ENCODE assay signal across 11 cellular contexts in genomic region chr2:25377822-25378421, GRCh38. TPM values are rescaled to one million over a fixed set of nuclear protein-coding genes. Genes with fewer than 3 reads are reported as not detected.
DNase-seq lines count a peak whose midpoint lies in the region; ATAC-seq, FAIRE-seq and TF ChIP-seq lines count a peak whose summit lies in the region.
"Had no signal": no experiment of that assay in that cellular context is flagged by ENCODE, and none has a peak within 500 bp of the region (broad histone marks: within the 10 kb centered on the region; RNA-seq: fewer than 3 reads in every experiment).

No MANE protein-coding gene starts in this region.

- peak overlapping the region; percentile 71 for H3K4me2 ChIP-seq in keratinocyte (ENCODE audit: control insufficient read depth, extremely low read depth, insufficient read depth, low read depth, low read length)

- peak overlapping the region; percentile 78 to 82 for H3K4me3 Mint-ChIP-seq in activated T-cell treated with anti-CD3 and anti-CD28 coated beads, Interleukin-2, amount 50 U/mL, for 72 hours
- H3K4me3 Mint-ChIP-seq in activated CD8-positive, alpha-beta T cell treated with anti-CD3 and anti-CD28 coated beads, Interleukin-2, amount 10 ng/mL, durations not matched to agents 7 days and 5 days, result peak overlapping the region; percentile 71

- dilution Hi-C loops in keratinocyte (cut with MboI; ENCODE audit: extremely low pct_ligation_motif_present, low sequenced_read_pairs), result no loop called here

- peaks cover 42% of the 10 kb centered on the region for H3K4me1 Mint-ChIP-seq in activated T-cell treated with anti-CD3 and anti-CD28 coated beads, Interleukin-2, amount 50 U/mL, for 72 hours (ENCODE audit: low read depth)
- H3K4me1 Mint-ChIP-seq in activated CD8-positive, alpha-beta T cell treated with anti-CD3 and anti-CD28 coated beads, Interleukin-2, amount 10 ng/mL, durations not matched to agents 7 days and 5 days (ENCODE audit: low read depth), result peaks cover 40% of the 10 kb centered on the region

- intact Hi-C loops in testis (cut with DNase I; ENCODE audit: low total_unique reads), result no loop called here

- TF ChIP-seq POLR2A in testis (IDR thresholded peaks at IDR 0.05), result no peak

- no peak for FAIRE-seq in keratinocyte (lab: Jason Lieb, UNC)

- H3K4me3 ChIP-seq in keratinocyte (ENCODE audit: control insufficient read depth in 2 of 3, extremely low read depth in 1 of 3, insufficient read depth in 2 of 3, low read depth in 1 of 3, low read length in 3 of 3), result peak overlapping the region in 2 of 3 experiments; percentile 36 to 50
- no peak overlapping the region for H3K4me3 ChIP-seq in testis

- no peaks in the 10 kb centered on the region for H3K9me3 Mint-ChIP-seq in activated T-cell treated with anti-CD3 and anti-CD28 coated beads, Interleukin-2, amount 50 U/mL, for 72 hours
- no peaks in the 10 kb centered on the region for H3K9me3 Mint-ChIP-seq in activated CD8-positive, alpha-beta T cell treated with anti-CD3 and anti-CD28 coated beads, Interleukin-2, amount 10 ng/mL, durations not matched to agents 7 days and 5 days (ENCODE audit: insufficient read depth)

- H4K20me1 ChIP-seq in keratinocyte (ENCODE audit: control insufficient read depth, extremely low read depth, insufficient read depth, low read length), result no peaks in the 10 kb centered on the region

- peak overlapping the region; percentile 74 for H3K9ac ChIP-seq in keratinocyte (ENCODE audit: control insufficient read depth, extremely low read depth, insufficient read depth, low read length)

- no peak for ATAC-seq in activated T-cell treated with anti-CD3 and anti-CD28 coated beads, Interleukin-2, amount 50 U/mL, for 72 hours (replicated peaks in 1 of 2)
- ATAC-seq in activated CD8-positive, alpha-beta T cell treated with anti-CD3 and anti-CD28 coated beads, Interleukin-2, amount 10 ng/mL, durations not matched to agents 7 days and 5 days, result no peak
- no peak for ATAC-seq in GM19395 (IDR thresholded peaks at IDR 0.05; ENCODE audit: unreplicated experiment)

- no peaks in the 10 kb centered on the region for H3K36me3 ChIP-seq in keratinocyte (ENCODE audit: control insufficient read depth in 2 of 2, extremely low read depth in 1 of 2, insufficient read depth in 2 of 2, low read length in 2 of 2)
- no peaks in the 10 kb centered on the region for H3K36me3 ChIP-seq in testis (ENCODE audit: low read depth, missing control alignments)
- H3K36me3 ChIP-seq: vagina had no signal

- peaks cover 0 to 2% of the 10 kb centered on the region in 2 donors for H3K36me3 Mint-ChIP-seq in activated T-cell treated with anti-CD3 and anti-CD28 coated beads, Interleukin-2, amount 50 U/mL, for 72 hours (ENCODE audit: insufficient read depth in 2 of 2)
- H3K36me3 Mint-ChIP-seq in activated CD8-positive, alpha-beta T cell treated with anti-CD3 and anti-CD28 coated beads, Interleukin-2, amount 10 ng/mL, durations not matched to agents 7 days and 5 days (ENCODE audit: low read depth), result peaks cover 6% of the 10 kb centered on the region

- 69 to 77% methylated on average over 22 of the region's 22 CpGs for WGBS in testis, 2 donors

- DNase-seq in activated T-cell treated with anti-CD3 and anti-CD28 coated beads, Interleukin-2, amount 50 U/mL, for 72 hours, result no peak
- no peak for DNase-seq in activated T-cell treated with anti-CD3 and anti-CD28 coated beads for 4 hours
- DNase-seq in activated CD8-positive, alpha-beta T cell treated with anti-CD3 and anti-CD28 coated beads, Interleukin-2, amount 10 ng/mL, durations not matched to agents 7 days and 5 days, result no peak
- no peak for DNase-seq in keratinocyte (ENCODE audit: low read depth, low spot score)
- DNase-seq in testis, result peak; percentile 14
- DNase-seq in NCI-H187 treated with DMSO at 0.1 percent for 48 hours (lab: John Stamatoyannopoulos, UW), result no peak
- DNase-seq in NCI-H524 treated with DMSO at 0.1 percent for 48 hours (lab: John Stamatoyannopoulos, UW), result no peak
- DNase-seq: SIG-M5 had no signal

- no peaks in the 10 kb centered on the region for H3K9me1 ChIP-seq in keratinocyte (ENCODE audit: control insufficient read depth, extremely low read depth, insufficient read depth, low read length)

- peaks cover 36% of the 10 kb centered on the region for H3K4me1 ChIP-seq in keratinocyte (ENCODE audit: control insufficient read depth, extremely low read depth, insufficient read depth, low read length)
- peaks cover 19% of the 10 kb centered on the region for H3K4me1 ChIP-seq in testis

- no peaks in the 10 kb centered on the region for H3K27me3 Mint-ChIP-seq in activated T-cell treated with anti-CD3 and anti-CD28 coated beads, Interleukin-2, amount 50 U/mL, for 72 hours (ENCODE audit: low read depth)
- H3K27me3 Mint-ChIP-seq in activated CD8-positive, alpha-beta T cell treated with anti-CD3 and anti-CD28 coated beads, Interleukin-2, amount 10 ng/mL, durations not matched to agents 7 days and 5 days (ENCODE audit: low read depth), result no peaks in the 10 kb centered on the region

- TF ChIP-seq CTCF in keratinocyte (optimal IDR thresholded peaks at IDR 0.05 in 1 of 3, IDR thresholded peaks at IDR 0.05 in 1 of 3, conservative IDR thresholded peaks at IDR 0.05 in 1 of 3; ENCODE audit: extremely low read depth in 1 of 3, insufficient read depth in 2 of 3, low read length in 3 of 3) (no peak), testis (IDR thresholded peaks at IDR 0.05) (no peak)

- H3K79me2 ChIP-seq in keratinocyte (ENCODE audit: control insufficient read depth, insufficient read depth, low read length), result no peaks in the 10 kb centered on the region

- H3K27ac ChIP-seq in keratinocyte (ENCODE audit: control insufficient read depth, insufficient read depth, low read length), result peak overlapping the region; percentile 91
- no peak overlapping the region for H3K27ac ChIP-seq in testis

- H3K9me3 ChIP-seq in keratinocyte (ENCODE audit: control insufficient read depth, low read depth, low read length) (peaks cover 5% of the 10 kb centered on the region), testis (no peaks in the 10 kb centered on the region)
- H3K9me3 ChIP-seq: psoas muscle, vagina had no signal

- peak overlapping the region; percentile 78 for H3K27ac Mint-ChIP-seq in activated T-cell treated with anti-CD3 and anti-CD28 coated beads, Interleukin-2, amount 50 U/mL, for 72 hours
- H3K27ac Mint-ChIP-seq in activated CD8-positive, alpha-beta T cell treated with anti-CD3 and anti-CD28 coated beads, Interleukin-2, amount 10 ng/mL, durations not matched to agents 7 days and 5 days, result peak overlapping the region; percentile 97

- H3K27me3 ChIP-seq in keratinocyte (ENCODE audit: control insufficient read depth, extremely low read depth, insufficient read depth, low read length) (no peaks in the 10 kb centered on the region), testis (no peaks in the 10 kb centered on the region)
- H3K27me3 ChIP-seq: vagina had no signal

- POLR2A ChIA-PET in activated CD8-positive, alpha-beta T cell treated with anti-CD3 and anti-CD28 coated beads, Interleukin-2, amount 10 ng/mL, durations not matched to agents 7 days and 5 days (lab: Charles Lee), result interaction anchor here (0.6 to 3.4 kb wide), 5 partner anchors 8 to 902 kb away, joined by 4 to 40 read pairs (median 8); no protein-coding TSS in a partner anchor

- CTCF ChIA-PET in activated CD8-positive, alpha-beta T cell treated with anti-CD3 and anti-CD28 coated beads, Interleukin-2, amount 10 ng/mL, durations not matched to agents 7 days and 5 days (lab: Charles Lee), result interaction anchor here (0.7 to 5.2 kb wide), 12 partner anchors 9 to 212 kb away, joined by 3 to 97 read pairs (median 16); no protein-coding TSS in a partner anchor

- H2AFZ ChIP-seq in keratinocyte (ENCODE audit: control insufficient read depth, low read length), result peak overlapping the region; percentile 57

RNA-seq across cellular contexts. Expression of gene DNMT3A, which starts 36.2 kb away (rescaled TPM):
- 100 to 1,000 TPM in 1 of 2 donors, 10 to 100 TPM in 1; 90.2 to 108 TPM for total RNA-seq in activated T-cell treated with anti-CD3 and anti-CD28 coated beads, Interleukin-2, amount 50 U/mL, for 72 hours
- total RNA-seq in activated CD8-positive, alpha-beta T cell treated with anti-CD3 and anti-CD28 coated beads, Interleukin-2, amount 10 ng/mL, durations not matched to agents 7 days and 5 days, result 10 to 100 TPM; 76.4 to 79.8 TPM
- 1.5 to 2.2 TPM (median 2.1 TPM) in 3 replicates for polyA plus RNA-seq in keratinocyte
- polyA plus RNA-seq in keratinocyte (2011; ENCODE audit: low read depth), result 2.2 TPM
- 0.88 and 1.7 TPM in 2 replicates for polyA plus RNA-seq in keratinocyte (2011; cell fraction: cytosol; rRNA removed)
- 5.8 and 6.7 TPM in 2 replicates for polyA plus RNA-seq in keratinocyte (2011; cell fraction: nucleus; rRNA removed)
- 2.5 and 4.6 TPM in 2 replicates for polyA plus RNA-seq in keratinocyte (2012; ENCODE audit: low replicate concordance)
- 4.8 to 16.5 TPM (median 10.5 TPM) in 3 replicates for polyA minus RNA-seq in keratinocyte
- polyA minus RNA-seq in keratinocyte (2011; cell fraction: cytosol; rRNA and poly(A)+ RNA removed), result 5.6 TPM
- 7.4 and 10.2 TPM in 2 replicates for polyA minus RNA-seq in keratinocyte (2011; cell fraction: nucleus; rRNA and poly(A)+ RNA removed)
- total RNA-seq in testis, result 10 to 100 TPM; 36.3 TPM
- 15.5 TPM for polyA plus RNA-seq in testis (ENCODE audit: insufficient read depth, low read depth, low replicate concordance)

Comparison
In these comparisons a context has a peak if more than half of its experiments do, and no peak if none do; other contexts are left out.
1. H3K4me3 ChIP-seq: peak in keratinocyte (2 of 3); none in testis (0 of 2).